1 cellular context compared by ENCODE assay signal in genomic region chr2:39593439-39594393, GRCh38.
A peak's percentile ranks its signal among the peaks of the same experiment; 100 is the strongest.
TF ChIP-seq lines count a peak whose summit lies in the region.

No MANE protein-coding gene starts in this region.

TF ChIP-seq in H1, 55 proteins besides CTCF, POLR2A, EP300 and RAD21:
- TF ChIP-seq TCF12 (IDR thresholded peaks at IDR 0.05; ENCODE audit: low read depth, low read length): 0 out of 2 replicates have a peak, but pooled peaks have one; percentile 64
- TF ChIP-seq ATF3 (IDR thresholded peaks at IDR 0.05; ENCODE audit: insufficient read depth, low read depth, low read length): no peak
- TF ChIP-seq PHF8 (conservative IDR thresholded peaks at IDR 0.05; ENCODE audit: low read depth, low read length): no peak
- no peak for TF ChIP-seq RNF2 (IDR thresholded peaks at IDR 0.05; ENCODE audit: borderline replicate concordance, low read depth, low read length, missing control alignments, poor library complexity, severe bottlenecking)
- peak; percentile 43 to 66; a peak in 1 of 4 replicates for TF ChIP-seq SIN3A (conservative IDR thresholded peaks at IDR 0.05 in 1 of 2, IDR thresholded peaks at IDR 0.05 in 1 of 2; ENCODE audit: low read depth in 1 of 2, low read length in 2 of 2)
